In the genomic region with DNA sequence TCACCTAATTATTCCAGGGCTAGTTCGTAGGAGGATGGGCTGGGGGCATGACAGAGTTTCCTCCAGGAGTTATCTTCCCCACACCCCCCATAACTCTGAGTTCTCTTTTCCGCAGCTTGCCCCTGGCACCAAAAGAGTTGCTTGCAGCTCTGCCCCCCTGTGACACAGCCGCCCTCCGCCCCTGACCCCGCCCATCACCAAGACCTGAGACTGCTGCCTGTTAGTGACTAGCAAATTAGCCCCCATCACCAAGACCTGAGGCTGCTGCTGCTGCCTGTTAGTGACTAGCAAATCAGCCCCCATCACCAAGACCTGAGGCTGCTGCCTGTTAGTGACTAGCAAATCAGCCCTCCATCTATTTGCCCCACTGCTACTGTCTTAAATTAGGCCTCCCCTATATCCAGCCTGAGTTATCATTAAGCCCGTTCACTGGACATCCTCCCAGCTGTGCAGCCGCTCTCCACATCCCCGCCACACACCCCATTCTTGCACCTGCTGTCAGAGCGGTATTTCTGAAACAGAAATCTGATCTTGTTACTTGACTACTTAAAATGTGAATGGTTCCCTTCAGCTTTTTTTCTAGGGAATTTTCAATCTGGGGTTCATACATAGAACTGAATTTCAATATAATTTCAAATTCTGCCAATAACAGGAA, we compare ENCODE assay signal across 8 cellular contexts. TPM values are rescaled to one million over a fixed set of nuclear protein-coding genes. Genes with fewer than 3 reads are reported as not detected.
DNase-seq lines count a peak whose midpoint lies in the region; ATAC-seq and TF ChIP-seq lines count a peak whose summit lies in the region.

No MANE protein-coding gene starts in this region.

- H3K4me1 ChIP-seq in muscle layer of duodenum (ENCODE audit: control insufficient read depth in 1 of 2, insufficient read depth in 2 of 2, low read length in 2 of 2) (peaks cover 0 to 4% of the 10 kb centered on the region in 2 donors), thoracic aorta (ENCODE audit: control insufficient read depth in 1 of 2, low read depth in 2 of 2) (peaks cover 5 to 22% of the 10 kb centered on the region in 2 donors)

- H3K4me3 ChIP-seq in brain microvascular endothelial cell (ENCODE audit: low read depth, low read length) (peak overlapping the region; percentile 71), muscle layer of duodenum (ENCODE audit: low read depth in 1 of 2, low read length in 2 of 2) (peak overlapping the region; percentile 79 to 97), thoracic aorta (peak overlapping the region; percentile 92)

- ATAC-seq in thoracic aorta (ENCODE audit: insufficient number of reproducible peaks, low FRiP score, low read depth) (no peak), GM18907 (IDR thresholded peaks at IDR 0.05; ENCODE audit: unreplicated experiment) (no peak)

- no peak overlapping the region for H3K27ac ChIP-seq in brain microvascular endothelial cell
- no peak overlapping the region for H3K27ac ChIP-seq in muscle layer of duodenum (ENCODE audit: low read length)
- no peak overlapping the region for H3K27ac ChIP-seq in thoracic aorta

- no peaks in the 10 kb centered on the region for H3K27me3 ChIP-seq in brain microvascular endothelial cell (replicated peaks)
- H3K27me3 ChIP-seq in muscle layer of duodenum (ENCODE audit: low read depth, low read length): no peaks in the 10 kb centered on the region
- no peaks in the 10 kb centered on the region for H3K27me3 ChIP-seq in thoracic aorta (replicated peaks; ENCODE audit: insufficient read depth)

- in situ Hi-C loops in brain microvascular endothelial cell (cut with HindIII; ENCODE audit: low pct_ligation_motif_present, low sequenced_read_pairs): no loop called here

- TF ChIP-seq CTCF in GM10266 (IDR thresholded peaks at IDR 0.05; ENCODE audit: control insufficient read depth, insufficient read depth, low read depth, missing control alignments) (no peak), brain microvascular endothelial cell (IDR thresholded peaks at IDR 0.05; ENCODE audit: low read depth, low read length, missing control alignments) (no peak), thoracic aorta (IDR thresholded peaks at IDR 0.05) (no peak)

- H3K36me3 ChIP-seq in brain microvascular endothelial cell (replicated peaks) (no peaks in the 10 kb centered on the region), muscle layer of duodenum (ENCODE audit: control insufficient read depth in 1 of 2, insufficient read depth in 2 of 2, low read length in 2 of 2) (no peaks in the 10 kb centered on the region), thoracic aorta (no peaks in the 10 kb centered on the region)

- H3K9me3 ChIP-seq in muscle layer of duodenum (ENCODE audit: control insufficient read depth in 1 of 2, low read length in 2 of 2) (no peaks in the 10 kb centered on the region), thoracic aorta (no peaks in the 10 kb centered on the region)

- DNase-seq in GM10266 (ENCODE audit: extremely low spot score): peak; percentile 25
- DNase-seq in T-helper 2 cell: peak; percentile 21 to 59 (median 28)
- DNase-seq in brain microvascular endothelial cell: no peak
- DNase-seq in thoracic aorta (ENCODE audit: low spot score): no peak
- DNase-seq in hepatic stellate cell (ENCODE audit: low spot score): no peak
- DNase-seq in amniotic stem cell (lab: John Stamatoyannopoulos, UW): no peak

RNA-seq across cellular contexts. Expression of a gene that starts 1.5 kb away (rescaled TPM):
- total RNA-seq in thoracic aorta: 10 to 100 TPM; 20.0 to 29.8 TPM

Comparison
In these comparisons a context has a peak if more than half of its experiments do, and no peak if none do; other contexts are left out.
1. DNase-seq: peak in GM10266 (single experiment) and T-helper 2 cell (5 of 5); none in brain microvascular endothelial cell (single experiment), thoracic aorta (single experiment), hepatic stellate cell (single experiment) and amniotic stem cell (single experiment).
2. Peak in every context shown above with its lines, with median percentiles within 50 percentile points of each other: H3K4me3 ChIP-seq.